ENCODE assay signal across 12 cellular contexts in the genomic region with DNA sequence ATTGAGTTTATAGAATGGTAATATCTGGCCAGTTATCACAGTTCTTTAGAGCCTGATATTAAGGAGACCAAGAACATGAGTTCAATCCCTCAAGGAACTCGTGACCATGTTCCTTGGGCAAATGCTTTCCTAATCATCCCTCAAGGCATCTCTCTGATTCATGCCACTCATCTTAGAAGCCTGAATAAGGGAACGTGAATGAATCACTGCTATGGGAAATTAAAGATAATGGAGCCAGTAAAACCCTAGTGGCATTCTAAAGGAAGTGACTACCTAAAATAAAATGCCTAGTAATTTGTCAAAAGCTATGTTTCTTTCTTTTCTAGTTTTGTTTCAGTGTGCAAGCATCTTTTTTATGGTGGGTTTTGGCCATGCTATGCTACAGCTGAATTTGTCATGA.
DNase-seq lines count a peak whose midpoint lies in the region; ATAC-seq, FAIRE-seq and TF ChIP-seq lines count a peak whose summit lies in the region.
"Had no signal": no experiment of that assay in that cellular context is flagged by ENCODE, and none has a peak within 500 bp of the region (broad histone marks: within the 10 kb centered on the region; RNA-seq: fewer than 3 reads in every experiment).

No MANE protein-coding gene starts in this region.

- peaks cover 9% of the 10 kb centered on the region for H3K4me1 ChIP-seq in keratinocyte (ENCODE audit: control insufficient read depth, extremely low read depth, insufficient read depth, low read length)
- no peaks in the 10 kb centered on the region for H3K4me1 ChIP-seq in suprapubic skin

- DNase-seq in AG08396 (ENCODE audit: low spot score) (peak; percentile 2), HTR-8/SVneo (ENCODE audit: insufficient read length, low spot score) (peak; percentile 25), cardiac fibroblast (ENCODE audit: low read depth in 2 of 2) (peak; percentile 47 to 89), keratinocyte (ENCODE audit: low read depth, low spot score) (peak; percentile 66), suprapubic skin (ENCODE audit: low spot score in 2 of 2) (no peak), NCI-H1436 (lab: John Stamatoyannopoulos, UW) (no peak)
- DNase-seq: activated CD4-positive, alpha-beta T cell treated with anti-CD3 and anti-CD28 coated beads, Interleukin-2, amount 10 ng/mL, durations not matched to agents 24 days and 14 days; NCI-H345; stimulated activated CD4-positive, alpha-beta T cell treated with anti-CD3 and anti-CD28 coated beads, Interleukin-4, amount 100 ng/mL, for 24 hours; stimulated activated naive B cell treated with anti-CD40 and anti-IgM and Interleukin-4, amounts not matched to agents 10 μg/mL and 1 μg/mL and 100 μg/mL, for 72 hours had no signal

- H4K20me1 ChIP-seq in keratinocyte (ENCODE audit: control insufficient read depth, extremely low read depth, insufficient read depth, low read length), result no peaks in the 10 kb centered on the region

- no peaks in the 10 kb centered on the region for H3K79me2 ChIP-seq in keratinocyte (ENCODE audit: control insufficient read depth, insufficient read depth, low read length)

- dilution Hi-C loops in keratinocyte (cut with MboI; ENCODE audit: extremely low pct_ligation_motif_present, low sequenced_read_pairs), result no loop called here

- H3K4me3 ChIP-seq in cardiac fibroblast (replicated peaks in 1 of 2; ENCODE audit: low read depth in 2 of 2, low read length in 2 of 2), result no peak overlapping the region
- peak overlapping the region in 1 of 3 experiments; percentile 29 for H3K4me3 ChIP-seq in keratinocyte (ENCODE audit: control insufficient read depth in 2 of 3, extremely low read depth in 1 of 3, insufficient read depth in 2 of 3, low read depth in 1 of 3, low read length in 3 of 3)
- H3K4me3 ChIP-seq in suprapubic skin, result no peak overlapping the region

- H3K9me3 ChIP-seq in keratinocyte (ENCODE audit: control insufficient read depth, low read depth, low read length) (no peaks in the 10 kb centered on the region), suprapubic skin (no peaks in the 10 kb centered on the region)

- peak overlapping the region; percentile 3 for H3K27ac ChIP-seq in keratinocyte (ENCODE audit: control insufficient read depth, insufficient read depth, low read length)
- H3K27ac ChIP-seq in suprapubic skin, result no peak overlapping the region

- ATAC-seq in HG03520 (IDR thresholded peaks at IDR 0.05; ENCODE audit: unreplicated experiment), result no peak
- no peak for ATAC-seq in GM21737 (IDR thresholded peaks at IDR 0.05; ENCODE audit: unreplicated experiment)
- ATAC-seq: stimulated activated naive B cell treated with anti-CD40 and anti-IgM and Interleukin-4, amounts not matched to agents 10 μg/mL and 1 μg/mL and 100 μg/mL, for 72 hours had no signal

- H3K9ac ChIP-seq in keratinocyte (ENCODE audit: control insufficient read depth, extremely low read depth, insufficient read depth, low read length), result no peak overlapping the region

- 25% methylated on average over 2 of the region's 2 CpGs for WGBS in suprapubic skin

- H3K27me3 ChIP-seq in keratinocyte (ENCODE audit: control insufficient read depth, extremely low read depth, insufficient read depth, low read length) (no peaks in the 10 kb centered on the region), suprapubic skin (no peaks in the 10 kb centered on the region)

- TF ChIP-seq CTCF in cardiac fibroblast (IDR thresholded peaks at IDR 0.05; ENCODE audit: low read depth, low read length) (peak; percentile 26), keratinocyte (optimal IDR thresholded peaks at IDR 0.05 in 1 of 3, IDR thresholded peaks at IDR 0.05 in 1 of 3, conservative IDR thresholded peaks at IDR 0.05 in 1 of 3; ENCODE audit: extremely low read depth in 1 of 3, insufficient read depth in 2 of 3, low read length in 3 of 3) (peak in 2 of 3 experiments; percentile 8 to 24), suprapubic skin (IDR thresholded peaks at IDR 0.05) (no peak)

- no peak for FAIRE-seq in HTR-8/SVneo (lab: Jason Lieb, UNC)
- FAIRE-seq in keratinocyte (lab: Jason Lieb, UNC), result peak; percentile 84

- H3K9me1 ChIP-seq in keratinocyte (ENCODE audit: control insufficient read depth, extremely low read depth, insufficient read depth, low read length), result no peaks in the 10 kb centered on the region

- H2AFZ ChIP-seq in keratinocyte (ENCODE audit: control insufficient read depth, low read length), result peak overlapping the region; percentile 52

- no peak for TF ChIP-seq POLR2A in suprapubic skin (IDR thresholded peaks at IDR 0.05)

- no peak for TF ChIP-seq EP300 in suprapubic skin (IDR thresholded peaks at IDR 0.05)

- H3K36me3 ChIP-seq in keratinocyte (ENCODE audit: control insufficient read depth in 2 of 2, extremely low read depth in 1 of 2, insufficient read depth in 2 of 2, low read length in 2 of 2), result no peaks in the 10 kb centered on the region
- no peaks in the 10 kb centered on the region for H3K36me3 ChIP-seq in suprapubic skin

- peak overlapping the region; percentile 37 for H3K4me2 ChIP-seq in keratinocyte (ENCODE audit: control insufficient read depth, extremely low read depth, insufficient read depth, low read depth, low read length)

Comparison
In these comparisons a context has a peak if more than half of its experiments do, and no peak if none do; other contexts are left out.
1. DNase-seq: peak in AG08396 (single experiment), HTR-8/SVneo (single experiment), cardiac fibroblast (2 of 2) and keratinocyte (single experiment); none in suprapubic skin (0 of 2) and NCI-H1436 (single experiment).
2. CTCF ChIP-seq: peak in cardiac fibroblast (single experiment) and keratinocyte (2 of 3); none in suprapubic skin (0 of 2).